ENCODE assay signal across 1 cellular context in genomic region chr7:101996876-101997275, GRCh38.
TF ChIP-seq lines count a peak whose summit lies in the region.

No MANE protein-coding gene starts in this region.

TF ChIP-seq in GM23338, 12 proteins besides CTCF, POLR2A, EP300 and RAD21 (continued from another document):
- no peak for TF ChIP-seq ZNF462 (CRISPR knock-in tag; IDR thresholded peaks at IDR 0.05)
